8 cellular contexts compared by ENCODE assay signal in genomic region chr14:102928412-102929348, GRCh38. TPM values are rescaled to one million over a fixed set of nuclear protein-coding genes. Genes with fewer than 3 reads are reported as not detected.
DNase-seq lines count a peak whose midpoint lies in the region; ATAC-seq and FAIRE-seq lines count a peak whose summit lies in the region.

No MANE protein-coding gene starts in this region.

- 2% methylated on average over 111 of the region's 111 CpGs for WGBS in right cardiac atrium
- WGBS in small intestine, 3 donors = 1 to 2% (median 2%) methylated on average over 67 to 111 of the region's 111 CpGs

- ATAC-seq in HG02981 (IDR thresholded peaks at IDR 0.05; ENCODE audit: unreplicated experiment) (peak; percentile 74), right cardiac atrium (peak; percentile 55 to 70)

- intact Hi-C loops in right cardiac atrium (cut with DNase I) = loop anchor here in 1 of 4 donors (10.0 kb wide), 1 partner anchor 154 kb away; the partner anchor contains the start of gene TRAF3

- H3K36me3 ChIP-seq in ES-I3 (ENCODE audit: insufficient read depth, low read length) (no peaks in the 10 kb centered on the region), small intestine (ENCODE audit: control insufficient read depth in 2 of 2, insufficient read depth in 2 of 2, low read length in 2 of 2) (peaks cover 4 to 5% of the 10 kb centered on the region in 2 donors)

- H3K27ac ChIP-seq in right cardiac atrium (ENCODE audit: low read length) (no peak overlapping the region), small intestine (ENCODE audit: low read depth in 1 of 2, low read length in 1 of 2) (peak overlapping the region; percentile 99)

- DNase-seq in NCI-H82 treated with DMSO at 0.1 percent for 48 hours (lab: John Stamatoyannopoulos, UW; ENCODE audit: unreplicated experiment) = peak; percentile 64
- DNase-seq in activated gamma-delta T cell (lab: John Stamatoyannopoulos, UW) = peak; percentile 35
- peak; percentile 68 to 84 (median 81) for DNase-seq in right cardiac atrium
- peak; percentile 96 for DNase-seq in small intestine
- no peak for DNase-seq in HuH-7.5 (ENCODE audit: low spot score)
- no peak for DNase-seq in KBM-7

- FAIRE-seq in small intestine (lab: Jason Lieb, UNC) = no peak

- H3K9me3 ChIP-seq in ES-I3 (ENCODE audit: control insufficient read depth, insufficient read depth, low read length) (no peaks in the 10 kb centered on the region; the same call in 1 of the 2 replicates), right cardiac atrium (ENCODE audit: control insufficient read depth, low read length) (no peaks in the 10 kb centered on the region), small intestine (ENCODE audit: control insufficient read depth, low read depth) (no peaks in the 10 kb centered on the region)

- H3K27me3 ChIP-seq in right cardiac atrium (ENCODE audit: control insufficient read depth, insufficient read depth) (no peaks in the 10 kb centered on the region), small intestine (ENCODE audit: control insufficient read depth in 2 of 2, insufficient read depth in 2 of 2, low read length in 2 of 2) (peaks cover 0 to 6% of the 10 kb centered on the region in 2 donors)

- in situ Hi-C loops in KBM-7 (cut with MboI; ENCODE audit: low pct_unique_long_range_greater_than_20kb, low sequenced_read_pairs) = no loop called here

- H3K4me1 ChIP-seq in ES-I3 (ENCODE audit: insufficient read depth, low read length) (peaks cover 7% of the 10 kb centered on the region), right cardiac atrium (ENCODE audit: control insufficient read depth, insufficient read depth, low read length) (peaks cover 6% of the 10 kb centered on the region), small intestine (ENCODE audit: control insufficient read depth in 2 of 2, insufficient read depth in 1 of 2, low read depth in 1 of 2, low read length in 1 of 2) (peaks cover 0 to 6% of the 10 kb centered on the region in 2 donors)

- peak overlapping the region; percentile 71; the same call in 1 of the 2 replicates for H3K9ac ChIP-seq in ES-I3 (ENCODE audit: low read depth, low read length)

- peak overlapping the region; percentile 41 for H3K4me3 ChIP-seq in right cardiac atrium (ENCODE audit: low read length)
- peak overlapping the region; percentile 32 to 70 for H3K4me3 ChIP-seq in small intestine (ENCODE audit: low read depth in 1 of 2, low read length in 2 of 2)

RNA-seq across cellular contexts. Expression of gene AMN, which starts 6.2 kb away (rescaled TPM):
- under 1 TPM in 2 of 4 donors, not detected in 2; 0.37 to 0.58 TPM for total RNA-seq in right cardiac atrium
- 0.48 TPM for polyA plus RNA-seq in right cardiac atrium
- 100 to 1,000 TPM in 2 of 3 donors, 10 to 100 TPM in 1; 71.0 to 443 (median 361) TPM for polyA plus RNA-seq in small intestine

Comparison
In these comparisons a context has a peak if more than half of its experiments do, and no peak if none do; other contexts are left out.
1. DNase-seq: peak in NCI-H82 treated with DMSO at 0.1 percent for 48 hours (single experiment), activated gamma-delta T cell (single experiment), right cardiac atrium (3 of 3) and small intestine (single experiment); none in HuH-7.5 (single experiment) and KBM-7 (single experiment).
2. RNA of gene AMN, which starts 6.2 kb away (polyA plus RNA-seq): 71.0 to 443 TPM in small intestine; 0.48 TPM in right cardiac atrium (single experiment); every median in the first group is over 10 times any median in the second.